In the genomic region with DNA sequence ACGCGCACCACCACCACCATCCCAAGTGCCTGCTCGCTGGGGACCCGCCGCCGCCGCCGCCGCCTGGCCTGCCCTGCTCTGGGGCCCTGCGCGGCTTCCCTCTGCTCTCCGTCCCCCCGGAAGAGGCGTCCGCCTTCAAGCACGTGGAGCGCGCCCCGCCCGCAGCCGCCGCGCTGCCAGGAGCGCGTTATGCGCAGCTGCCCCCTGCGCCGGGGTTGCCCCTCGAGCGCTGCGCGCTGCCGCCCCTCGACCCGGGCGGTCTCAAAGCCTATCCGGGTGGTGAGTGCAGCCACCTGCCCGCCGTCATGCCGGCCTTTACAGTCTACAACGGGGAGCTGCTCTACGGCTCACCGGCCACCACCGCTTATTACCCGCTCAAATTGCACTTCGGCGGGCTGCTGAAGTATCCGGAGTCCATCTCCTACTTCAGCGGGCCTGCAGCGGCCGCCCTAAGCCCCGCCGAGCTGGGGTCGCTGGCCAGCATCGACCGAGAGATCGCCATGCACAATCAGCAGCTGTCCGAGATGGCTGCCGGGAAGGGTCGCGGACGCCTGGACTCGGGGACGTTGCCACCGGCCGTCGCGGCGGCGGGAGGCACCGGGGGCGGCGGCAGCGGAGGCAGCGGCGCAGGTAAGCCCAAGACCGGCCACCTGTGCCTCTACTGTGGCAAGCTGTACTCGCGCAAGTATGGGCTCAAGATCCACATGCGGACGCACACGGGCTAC, we compare ENCODE assay signal across 8 cellular contexts. TPM values are rescaled to one million over a fixed set of nuclear protein-coding genes. Genes with fewer than 3 reads are reported as not detected.
A peak's percentile ranks its signal among the peaks of the same experiment; 100 is the strongest.
DNase-seq lines count a peak whose midpoint lies in the region; ATAC-seq and TF ChIP-seq lines count a peak whose summit lies in the region.

No MANE protein-coding gene starts in this region.

- intact Hi-C loops in heart left ventricle (cut with DNase I) = loop anchor here in 1 of 10 donors (10.0 kb wide), 1 partner anchor 149 kb away; no protein-coding TSS in a partner anchor

- no peak for TF ChIP-seq POLR2A in heart left ventricle (IDR thresholded peaks at IDR 0.05)

- H3K9me3 ChIP-seq in WERI-Rb-1 (ENCODE audit: severe bottlenecking) = no peaks in the 10 kb centered on the region
- no peaks in the 10 kb centered on the region for H3K9me3 ChIP-seq in heart left ventricle

- 1 to 10% (median 2%) methylated on average over 4 to 82 of the region's 82 CpGs for WGBS in heart left ventricle, 4 donors

- H3K4me1 ChIP-seq in heart left ventricle = peaks cover 8 to 28% (median 15%) of the 10 kb centered on the region in 12 donors

- TF ChIP-seq CTCF in GM06990 (IDR thresholded peaks at IDR 0.05; ENCODE audit: insufficient read depth, low read length, poor library complexity, severe bottlenecking) (no peak), WERI-Rb-1 (IDR thresholded peaks at IDR 0.05; ENCODE audit: low read depth, low read length) (no peak), heart left ventricle (IDR thresholded peaks at IDR 0.05) (no peak)

- peak; percentile 75 for DNase-seq in GM06990 (ENCODE audit: extremely low read depth, insufficient read length)
- peak; percentile 58 for DNase-seq in WERI-Rb-1
- peak in 1 of 5 donors; percentile 63 for DNase-seq in heart left ventricle
- DNase-seq in retina = peak; percentile 89
- DNase-seq in SKM-1 treated with dmso at 0.1 percent for 144 hours (lab: John Stamatoyannopoulos, UW; ENCODE audit: unreplicated experiment) = no peak
- no peak for DNase-seq in medulla oblongata (ENCODE audit: extremely low spot score)

- H3K27me3 ChIP-seq in GM06990 (replicated peaks; ENCODE audit: control insufficient read depth, insufficient read depth, low read length) = no peaks in the 10 kb centered on the region
- H3K27me3 ChIP-seq in WERI-Rb-1 (ENCODE audit: insufficient read depth, low read depth, severe bottlenecking) = peaks cover under 1% of the 10 kb centered on the region
- peaks cover 73 to 100% (median 99%) of the 10 kb centered on the region in 9 donors for H3K27me3 ChIP-seq in heart left ventricle

- H3K36me3 ChIP-seq in GM06990 (ENCODE audit: control insufficient read depth, insufficient read depth, low read length) = no peaks in the 10 kb centered on the region
- H3K36me3 ChIP-seq in WERI-Rb-1 = no peaks in the 10 kb centered on the region
- no peaks in the 10 kb centered on the region for H3K36me3 ChIP-seq in heart left ventricle

- ATAC-seq in GM19468 (IDR thresholded peaks at IDR 0.05; ENCODE audit: extremely low read depth, unreplicated experiment) = peak; percentile 43
- peak; percentile 62 for ATAC-seq in HG03521 (IDR thresholded peaks at IDR 0.05; ENCODE audit: unreplicated experiment)
- ATAC-seq in heart left ventricle = peak in 2 of 4 donors; percentile 41 to 72

- H3K27ac ChIP-seq in WERI-Rb-1 (peak overlapping the region; percentile 52), heart left ventricle (no peak overlapping the region)

- H3K4me3 ChIP-seq in GM06990 (replicated peaks; ENCODE audit: low read depth, low read length) = peak overlapping the region; percentile 64
- peak overlapping the region; percentile 57 for H3K4me3 ChIP-seq in WERI-Rb-1 (ENCODE audit: low read depth, low read length)
- H3K4me3 ChIP-seq in heart left ventricle = peak overlapping the region; percentile 22 to 57 (median 46)

RNA-seq across cellular contexts. Expression of gene PRDM13, which starts 7.2 kb away (rescaled TPM):
- not detected for total RNA-seq in heart left ventricle
- polyA plus RNA-seq in heart left ventricle = not detected

RNA-seq across cellular contexts. Expression of gene CCNC, which starts 45.4 kb away (rescaled TPM):
- total RNA-seq in heart left ventricle = 10 to 100 TPM; 13.8 to 24.2 (median 17.9) TPM
- 10 to 100 TPM; 12.3 to 19.0 TPM for polyA plus RNA-seq in heart left ventricle

Comparison
In these comparisons a context has a peak if more than half of its experiments do, and no peak if none do; other contexts are left out.
1. DNase-seq: peak in GM06990 (single experiment), WERI-Rb-1 (single experiment) and retina (single experiment); none in SKM-1 treated with dmso at 0.1 percent for 144 hours (single experiment) and medulla oblongata (single experiment).
2. Peak in every context shown above with its lines, with median percentiles within 50 percentile points of each other: H3K4me3 ChIP-seq.